In genomic region chr5:157956271-157956885, GRCh38 we compare ENCODE assay signal across 23 cellular contexts.
DNase-seq lines count a peak whose midpoint lies in the region; ATAC-seq and TF ChIP-seq lines count a peak whose summit lies in the region.
"Had no signal": no experiment of that assay in that cellular context is flagged by ENCODE, and none has a peak within 500 bp of the region (broad histone marks: within the 10 kb centered on the region; RNA-seq: fewer than 3 reads in every experiment).

No MANE protein-coding gene starts in this region.

- no peak overlapping the region for H2AFZ ChIP-seq in neural progenitor cell (replicated peaks)

- peak overlapping the region; percentile 20 for H3K27ac Mint-ChIP-seq in neural progenitor cell
- H3K27ac Mint-ChIP-seq: activated naive CD8-positive, alpha-beta T cell; HFFc6; T-cell had no signal

- no peaks in the 10 kb centered on the region for H3F3A ChIP-seq in neural progenitor cell (ENCODE audit: low read depth)

- TF ChIP-seq CTCF in epithelial cell of esophagus (IDR thresholded peaks at IDR 0.05; ENCODE audit: insufficient read depth, low read depth, low read length, missing control alignments) (no peak), neural progenitor cell (IDR thresholded peaks at IDR 0.05) (no peak), transverse colon (IDR thresholded peaks at IDR 0.05) (no peak)

- H3K36me3 ChIP-seq in neural progenitor cell (no peaks in the 10 kb centered on the region), transverse colon (no peaks in the 10 kb centered on the region)
- H3K36me3 ChIP-seq: brain microvascular endothelial cell, left ventricle myocardium inferior, ovary had no signal

- no peak overlapping the region for H3K4me3 ChIP-seq in epithelial cell of esophagus (ENCODE audit: low read length)
- no peak overlapping the region for H3K4me3 ChIP-seq in neural progenitor cell
- no peak overlapping the region for H3K4me3 ChIP-seq in transverse colon
- H3K4me3 ChIP-seq: left ventricle myocardium inferior, ovary had no signal

- no peak for TF ChIP-seq EP300 in transverse colon (IDR thresholded peaks at IDR 0.05; ENCODE audit: low read depth)

- H3K9me3 ChIP-seq in neural progenitor cell (ENCODE audit: low read depth) (no peaks in the 10 kb centered on the region), transverse colon (no peaks in the 10 kb centered on the region)
- H3K9me3 ChIP-seq: left ventricle myocardium inferior, ovary had no signal

- no peak overlapping the region for H3K9ac ChIP-seq in neural progenitor cell
- H3K9ac ChIP-seq: KMS-11 had no signal

- no peak for TF ChIP-seq POLR2A in transverse colon (IDR thresholded peaks at IDR 0.05)

- H3K27me3 ChIP-seq in neural progenitor cell (no peaks in the 10 kb centered on the region), transverse colon (no peaks in the 10 kb centered on the region)
- H3K27me3 ChIP-seq: brain microvascular endothelial cell, ovary had no signal

- H3K4me2 ChIP-seq in neural progenitor cell, result no peak overlapping the region
- H3K4me2 ChIP-seq: KMS-11 had no signal

- no peaks in the 10 kb centered on the region for H3K36me3 Mint-ChIP-seq in neural progenitor cell
- H3K36me3 Mint-ChIP-seq: T-cell had no signal

- peaks cover 4% of the 10 kb centered on the region for H3K9me3 Mint-ChIP-seq in neural progenitor cell
- H3K9me3 Mint-ChIP-seq: activated T-cell treated with anti-CD3 and anti-CD28 coated beads, Interleukin-2, amount 50 U/mL, for 4 hours; HFFc6; T-cell had no signal

- no peaks in the 10 kb centered on the region for H4K20me1 ChIP-seq in neural progenitor cell (ENCODE audit: low read depth)

- 48 to 63% methylated on average over 3 of the region's 3 CpGs for WGBS in transverse colon (ENCODE audit: low coverage in 1 of 2), 2 donors

- H3K4me3 Mint-ChIP-seq in neural progenitor cell, result no peak overlapping the region
- H3K4me3 Mint-ChIP-seq: activated naive CD8-positive, alpha-beta T cell; activated T-cell treated with anti-CD3 and anti-CD28 coated beads, Interleukin-2, amount 50 U/mL, for 4 hours; HFFc6; T-cell had no signal

- H3K4me1 ChIP-seq in neural progenitor cell, result no peaks in the 10 kb centered on the region
- peaks cover 0 to 5% (median 0%) of the 10 kb centered on the region in 4 donors for H3K4me1 ChIP-seq in transverse colon
- H3K4me1 ChIP-seq: left ventricle myocardium inferior had no signal

- peaks cover 3% of the 10 kb centered on the region for H3K27me3 Mint-ChIP-seq in neural progenitor cell (ENCODE audit: insufficient read depth, low read depth)

- peak; percentile 9 for DNase-seq in NCI-H146 (lab: John Stamatoyannopoulos, UW)
- no peak for DNase-seq in NCI-H146 treated with DMSO at 0.1 percent for 48 hours (lab: John Stamatoyannopoulos, UW; ENCODE audit: unreplicated experiment)
- peak; percentile 23 for DNase-seq in NCI-H69 (lab: John Stamatoyannopoulos, UW)
- DNase-seq in epithelial cell of esophagus (ENCODE audit: low read depth), result peak; percentile 55
- DNase-seq in neural progenitor cell (ENCODE audit: low spot score), result no peak
- DNase-seq in transverse colon, result no peak
- DNase-seq in T-helper 9 cell, result no peak
- DNase-seq: 8988T; activated CD4-positive, alpha-beta T cell treated with anti-CD3 and anti-CD28 coated beads, Interleukin-2, amount 50 U/mL, for 4 hours; activated T-cell treated with anti-CD3 and anti-CD28 coated beads, Interleukin-2, amount 50 U/mL, for 4 hours; brain microvascular endothelial cell; cortex of kidney; GF-D8; HFFc6; left ventricle myocardium inferior; NCI-H1105; NCI-H2171 treated with DMSO at 0.1 percent for 48 hours; ovary; stimulated activated CD4-positive, alpha-beta T cell treated with anti-CD3 and anti-CD28 coated beads, Interleukin-4, amount 100 ng/mL, for 1 hour; T-cell had no signal

- H3K79me2 ChIP-seq in neural progenitor cell (ENCODE audit: low read depth), result no peaks in the 10 kb centered on the region

- in situ Hi-C loops in transverse colon (cut with MboI; ENCODE audit: low pct_ligation_motif_present in 1 of 4, low pct_unique_long_range_greater_than_20kb in 1 of 4, low sequenced_read_pairs in 3 of 4), result no loop called here

- H3K4me1 Mint-ChIP-seq in neural progenitor cell, result peaks cover 6% of the 10 kb centered on the region
- H3K4me1 Mint-ChIP-seq: T-cell had no signal

- ATAC-seq in GM21737 (IDR thresholded peaks at IDR 0.05; ENCODE audit: unreplicated experiment), result no peak
- ATAC-seq: T-cell had no signal

- H3K27ac ChIP-seq in neural progenitor cell (no peak overlapping the region), transverse colon (no peak overlapping the region)
- H3K27ac ChIP-seq: brain microvascular endothelial cell, KMS-11, left ventricle myocardium inferior, ovary had no signal

- intact Hi-C loops in transverse colon (cut with DNase I; ENCODE audit: low total_unique reads), result no loop called here

Comparison
In these comparisons a context has a peak if more than half of its experiments do, and no peak if none do; other contexts are left out.
1. DNase-seq: peak in NCI-H146 (single experiment), NCI-H69 (single experiment) and epithelial cell of esophagus (single experiment); none in NCI-H146 treated with DMSO at 0.1 percent for 48 hours (single experiment), neural progenitor cell (single experiment), transverse colon (single experiment) and T-helper 9 cell (single experiment).